15 cellular contexts compared by ENCODE assay signal in genomic region chr4:3494501-3494900, GRCh38. TPM values are rescaled to one million over a fixed set of nuclear protein-coding genes. Genes with fewer than 3 reads are reported as not detected.
"Had no signal": no experiment of that assay in that cellular context is flagged by ENCODE, and none has a peak within 500 bp of the region (broad histone marks: within the 10 kb centered on the region; RNA-seq: fewer than 3 reads in every experiment).

No MANE protein-coding gene starts in this region.

- DNase-seq: activated CD4-positive, alpha-beta memory T cell treated with anti-CD3 and anti-CD28 coated beads for 36 hours; activated CD8-positive, alpha-beta memory T cell treated with anti-CD3 and anti-CD28 coated beads, Interleukin-2, amount 50 U/mL, for 4 hours; activated gamma-delta T cell treated with Interleukin-2 at 50 U/mL for 16 hours; activated naive CD8-positive, alpha-beta T cell treated with anti-CD3 and anti-CD28 coated beads for 36 hours; activated T-cell treated with anti-CD3 and anti-CD28 coated beads, Interleukin-2, amount 50 U/mL, for 72 hours; dorsolateral prefrontal cortex; foreskin fibroblast; left colon; nephron progenitor cell; transverse colon had no signal

- H3K4me1 ChIP-seq: breast epithelium, pancreas, transverse colon had no signal

- H3K27me3 ChIP-seq: pancreas had no signal

- H3K4me1 Mint-ChIP-seq: activated naive CD8-positive, alpha-beta T cell treated with anti-CD3 and anti-CD28 coated beads for 36 hours had no signal

- H3K4me3 Mint-ChIP-seq: activated CD4-positive, alpha-beta memory T cell treated with anti-CD3 and anti-CD28 coated beads for 36 hours; activated naive CD8-positive, alpha-beta T cell treated with anti-CD3 and anti-CD28 coated beads for 36 hours; activated T-cell treated with anti-CD3 and anti-CD28 coated beads, Interleukin-2, amount 50 U/mL, for 72 hours; nephron progenitor cell; T-helper 2 cell treated with Interferon-gamma antibody and Interleukin-4, amounts not matched to agents 5 μg/mL and 100 μg/mL, for 36 hours had no signal

- H3K27ac ChIP-seq: breast epithelium, esophagus muscularis mucosa, pancreas, skin epidermis, transverse colon had no signal

- H3K27ac Mint-ChIP-seq: activated CD4-positive, alpha-beta memory T cell treated with anti-CD3 and anti-CD28 coated beads for 36 hours; activated naive CD8-positive, alpha-beta T cell treated with anti-CD3 and anti-CD28 coated beads for 36 hours; activated T-cell treated with anti-CD3 and anti-CD28 coated beads, Interleukin-2, amount 50 U/mL, for 72 hours; T-helper 2 cell treated with Interferon-gamma antibody and Interleukin-4, amounts not matched to agents 5 μg/mL and 100 μg/mL, for 36 hours had no signal

- H3K9me3 ChIP-seq: breast epithelium, esophagus muscularis mucosa, pancreas, transverse colon had no signal

- FAIRE-seq: pancreas had no signal

- H3K36me3 Mint-ChIP-seq: activated CD4-positive, alpha-beta memory T cell treated with anti-CD3 and anti-CD28 coated beads for 36 hours had no signal

- H3K36me3 ChIP-seq: breast epithelium, transverse colon had no signal

- H3K9me3 Mint-ChIP-seq: activated CD4-positive, alpha-beta memory T cell treated with anti-CD3 and anti-CD28 coated beads for 36 hours; activated naive CD8-positive, alpha-beta T cell treated with anti-CD3 and anti-CD28 coated beads for 36 hours; activated T-cell treated with anti-CD3 and anti-CD28 coated beads, Interleukin-2, amount 50 U/mL, for 72 hours; T-helper 2 cell treated with Interferon-gamma antibody and Interleukin-4, amounts not matched to agents 5 μg/mL and 100 μg/mL, for 36 hours had no signal

- ATAC-seq: left colon had no signal

- H3K4me3 ChIP-seq: breast epithelium, dorsolateral prefrontal cortex, esophagus muscularis mucosa, pancreas, skin epidermis, transverse colon had no signal

RNA-seq across cellular contexts. Expression of gene DOK7, which starts 31.4 kb away (rescaled TPM):
- total RNA-seq: activated CD4-positive, alpha-beta memory T cell treated with anti-CD3 and anti-CD28 coated beads for 36 hours; activated naive CD8-positive, alpha-beta T cell treated with anti-CD3 and anti-CD28 coated beads for 36 hours; activated T-cell treated with anti-CD3 and anti-CD28 coated beads, Interleukin-2, amount 50 U/mL, for 72 hours had no signal

RNA-seq across cellular contexts. Expression of gene HGFAC, which starts 52.7 kb away (rescaled TPM):
- total RNA-seq: activated CD4-positive, alpha-beta memory T cell treated with anti-CD3 and anti-CD28 coated beads for 36 hours; activated naive CD8-positive, alpha-beta T cell treated with anti-CD3 and anti-CD28 coated beads for 36 hours; left colon; transverse colon had no signal
